In the genomic region with DNA sequence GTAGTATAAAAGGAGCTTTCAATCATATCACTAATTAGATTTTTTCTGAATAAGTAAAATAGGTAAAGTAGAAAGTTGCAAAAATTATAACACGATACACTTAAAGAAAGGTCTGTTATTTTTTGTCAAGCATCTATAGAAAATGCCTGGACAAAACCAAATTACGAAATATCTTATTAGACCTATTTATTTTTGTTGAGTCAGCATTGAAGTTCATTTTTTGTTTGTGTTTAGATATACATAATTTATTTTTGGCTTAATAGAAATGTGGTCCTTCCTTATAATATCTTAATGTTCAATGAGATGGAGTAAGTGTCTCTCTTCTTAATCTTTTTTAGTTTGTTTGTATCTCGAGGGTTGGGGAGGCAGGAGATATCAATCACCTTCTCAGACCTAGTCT, we compare ENCODE assay signal across 3 cellular contexts.
TF ChIP-seq lines count a peak whose summit lies in the region.

No MANE protein-coding gene starts in this region.

TF ChIP-seq in A549, 52 proteins besides CTCF, POLR2A, EP300 and RAD21:
- TF ChIP-seq, protein P1, sequence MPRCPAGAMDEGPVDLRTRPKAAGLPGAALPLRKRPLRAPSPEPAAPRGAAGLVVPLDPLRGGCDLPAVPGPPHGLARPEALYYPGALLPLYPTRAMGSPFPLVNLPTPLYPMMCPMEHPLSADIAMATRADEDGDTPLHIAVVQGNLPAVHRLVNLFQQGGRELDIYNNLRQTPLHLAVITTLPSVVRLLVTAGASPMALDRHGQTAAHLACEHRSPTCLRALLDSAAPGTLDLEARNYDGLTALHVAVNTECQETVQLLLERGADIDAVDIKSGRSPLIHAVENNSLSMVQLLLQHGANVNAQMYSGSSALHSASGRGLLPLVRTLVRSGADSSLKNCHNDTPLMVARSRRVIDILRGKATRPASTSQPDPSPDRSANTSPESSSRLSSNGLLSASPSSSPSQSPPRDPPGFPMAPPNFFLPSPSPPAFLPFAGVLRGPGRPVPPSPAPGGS (IDR thresholded peaks at IDR 0.05): no peak
- TF ChIP-seq RNF2 (IDR thresholded peaks at IDR 0.05; ENCODE audit: borderline replicate concordance, low read depth) (no peak), ZFP36 (IDR thresholded peaks at IDR 0.05; ENCODE audit: borderline replicate concordance, partially characterized antibody) (no peak), RARB (CRISPR knock-in tag; IDR thresholded peaks at IDR 0.05) (no peak), MAFK (IDR thresholded peaks at IDR 0.05; ENCODE audit: partially characterized antibody) (peak; percentile 85), RCOR1 (IDR thresholded peaks at IDR 0.05; ENCODE audit: low read depth, low read length) (no peak)
- TF ChIP-seq, protein P2, sequence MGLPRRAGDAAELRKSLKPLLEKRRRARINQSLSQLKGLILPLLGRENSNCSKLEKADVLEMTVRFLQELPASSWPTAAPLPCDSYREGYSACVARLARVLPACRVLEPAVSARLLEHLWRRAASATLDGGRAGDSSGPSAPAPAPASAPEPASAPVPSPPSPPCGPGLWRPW (IDR thresholded peaks at IDR 0.05): no peak

TF ChIP-seq in IMR-90, 13 proteins besides CTCF, POLR2A, EP300 and RAD21:
- peak; percentile 91 for TF ChIP-seq MAFK (IDR thresholded peaks at IDR 0.05; ENCODE audit: low read depth, low read length)
- no peak for TF ChIP-seq RCOR1 (IDR thresholded peaks at IDR 0.05; ENCODE audit: insufficient replicate concordance, low read length)

TF ChIP-seq in H1, 55 proteins besides CTCF, POLR2A, EP300 and RAD21:
- TF ChIP-seq ASH2L (IDR thresholded peaks at IDR 0.05; ENCODE audit: low read length) (no peak), MAFK (IDR thresholded peaks at IDR 0.05; ENCODE audit: low read depth, low read length) (peak; percentile 34; the same call in 1 of the 2 replicates)
